14 cellular contexts compared by ENCODE assay signal in the genomic region with DNA sequence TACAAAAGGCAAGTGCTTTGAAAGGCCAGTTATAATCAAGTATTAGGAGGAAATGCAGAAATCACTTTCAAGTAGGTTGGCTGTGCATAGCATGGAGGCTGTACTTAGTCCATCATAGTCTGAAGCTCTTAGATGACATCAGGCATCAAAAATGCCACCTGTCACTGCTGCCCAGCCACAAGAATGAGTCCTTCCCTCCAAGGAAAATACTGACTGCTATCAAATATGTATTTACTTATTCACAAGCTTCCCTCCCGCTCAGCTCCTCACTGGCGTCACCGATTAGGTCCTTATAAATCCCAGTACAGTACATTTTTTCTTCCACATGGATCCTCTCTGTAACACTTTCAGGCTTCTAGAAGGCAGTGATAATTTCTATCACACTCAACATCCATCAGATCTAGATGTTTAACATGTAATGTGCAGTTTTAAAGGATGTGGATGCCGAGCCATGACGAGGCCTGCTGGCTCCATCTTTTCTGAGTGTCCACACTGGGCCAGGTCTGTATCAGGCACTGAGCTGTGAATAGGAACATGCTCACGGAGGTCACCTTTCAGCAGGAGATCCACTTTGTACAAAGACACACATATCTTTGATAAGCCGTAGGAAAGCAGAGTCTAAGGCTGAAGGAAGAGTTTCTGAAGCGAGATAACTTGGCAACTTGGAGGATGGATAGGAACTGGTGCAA.
DNase-seq lines count a peak whose midpoint lies in the region; ATAC-seq, FAIRE-seq and TF ChIP-seq lines count a peak whose summit lies in the region.
"Had no signal": no experiment of that assay in that cellular context is flagged by ENCODE, and none has a peak within 500 bp of the region (broad histone marks: within the 10 kb centered on the region; RNA-seq: fewer than 3 reads in every experiment).

No MANE protein-coding gene starts in this region.

- POLR2A ChIA-PET in SK-N-SH (lab: Yijun Ruan, JAX): no interaction called here
- POLR2A ChIA-PET in activated CD4-positive, alpha-beta T cell treated with anti-CD3 and anti-CD28 coated beads, Interleukin-2, amount 10 ng/mL, durations not matched to agents 7 days and 5 days (lab: Charles Lee): no interaction called here

- H3K79me2 ChIP-seq in SK-N-SH (ENCODE audit: insufficient read depth) (no peaks in the 10 kb centered on the region), keratinocyte (ENCODE audit: control insufficient read depth, insufficient read depth, low read length) (no peaks in the 10 kb centered on the region)

- no peak; the same call in 2 of the 3 replicates for ATAC-seq in SK-N-SH treated with all-trans-retinoic acid at 6 μM for 48 hours

- H3K4me2 ChIP-seq in SK-N-SH (peak overlapping the region; percentile 29), keratinocyte (ENCODE audit: control insufficient read depth, extremely low read depth, insufficient read depth, low read depth, low read length) (no peak overlapping the region)

- H3K4me1 ChIP-seq in SK-N-SH (ENCODE audit: control insufficient read depth in 1 of 2, insufficient read depth in 2 of 2, low read depth in 1 of 2, low read length in 1 of 2) (peaks cover 0 to 38% of the 10 kb centered on the region in 2 experiments; a peak in 3 of 4 replicates), keratinocyte (ENCODE audit: control insufficient read depth, extremely low read depth, insufficient read depth, low read length) (peaks cover 4% of the 10 kb centered on the region)

- no peak overlapping the region for H3K4me3 ChIP-seq in SK-N-SH (ENCODE audit: low read depth in 2 of 2, low read length in 1 of 2)
- no peak overlapping the region for H3K4me3 ChIP-seq in coronary artery
- H3K4me3 ChIP-seq in keratinocyte (ENCODE audit: control insufficient read depth in 2 of 3, extremely low read depth in 1 of 3, insufficient read depth in 2 of 3, low read depth in 1 of 3, low read length in 3 of 3): no peak overlapping the region
- H3K4me3 ChIP-seq: gastrocnemius medialis had no signal

- H2AFZ ChIP-seq in SK-N-SH (ENCODE audit: low read depth) (no peak overlapping the region), keratinocyte (ENCODE audit: control insufficient read depth, low read length) (no peak overlapping the region)

- dilution Hi-C loops in keratinocyte (cut with MboI; ENCODE audit: extremely low pct_ligation_motif_present, low sequenced_read_pairs): no loop called here

- no peak overlapping the region for H3K4me3 Mint-ChIP-seq in activated CD4-positive, alpha-beta T cell treated with anti-CD3 and anti-CD28 coated beads, Interleukin-2, amount 10 ng/mL, durations not matched to agents 7 days and 5 days
- H3K4me3 Mint-ChIP-seq: HFFc6 had no signal

- H3K27ac ChIP-seq in SK-N-SH (ENCODE audit: low read depth in 2 of 2, low read length in 1 of 2) (peak overlapping the region in 1 of 2 experiments; percentile 49; a peak in 2 of 4 replicates), coronary artery (peak overlapping the region; percentile 30 to 76), keratinocyte (ENCODE audit: control insufficient read depth, insufficient read depth, low read length) (no peak overlapping the region)
- H3K27ac ChIP-seq: gastrocnemius medialis had no signal

- H3K9me1 ChIP-seq in keratinocyte (ENCODE audit: control insufficient read depth, extremely low read depth, insufficient read depth, low read length): no peaks in the 10 kb centered on the region

- H3K9me2 ChIP-seq in SK-N-SH: no peaks in the 10 kb centered on the region

- no peaks in the 10 kb centered on the region for H3K9me3 Mint-ChIP-seq in activated CD4-positive, alpha-beta T cell treated with anti-CD3 and anti-CD28 coated beads, Interleukin-2, amount 10 ng/mL, durations not matched to agents 7 days and 5 days
- H3K9me3 Mint-ChIP-seq: HFFc6, naive B cell had no signal

- no peak for TF ChIP-seq RAD21 in SK-N-SH (IDR thresholded peaks at IDR 0.05; ENCODE audit: low read length)

- DNase-seq in SK-N-SH: no peak
- no peak for DNase-seq in coronary artery (ENCODE audit: low spot score)
- DNase-seq in keratinocyte (ENCODE audit: low read depth, low spot score): no peak
- peak; percentile 77 for DNase-seq in urothelium cell line (ENCODE audit: low spot score)
- no peak for DNase-seq in amygdala (lab: John Stamatoyannopoulos, UW)
- DNase-seq in effector CD8-positive, alpha-beta T cell (lab: John Stamatoyannopoulos, UW): no peak
- no peak for DNase-seq in activated CD4-positive, alpha-beta T cell treated with anti-CD3 and anti-CD28 coated beads, Interleukin-2, amount 10 ng/mL, durations not matched to agents 7 days and 5 days
- DNase-seq: 8988T; activated CD4-positive, CD25-positive, alpha-beta regulatory T cell; gastrocnemius medialis; HFFc6; naive B cell; NCI-H2171 had no signal

- no peaks in the 10 kb centered on the region for H3K36me3 ChIP-seq in SK-N-SH (replicated peaks in 1 of 2; ENCODE audit: control insufficient read depth in 1 of 2, insufficient read depth in 2 of 2, low read length in 1 of 2)
- H3K36me3 ChIP-seq in keratinocyte (ENCODE audit: control insufficient read depth in 2 of 2, extremely low read depth in 1 of 2, insufficient read depth in 2 of 2, low read length in 2 of 2): no peaks in the 10 kb centered on the region
- H3K36me3 ChIP-seq: gastrocnemius medialis had no signal

- H3F3A ChIP-seq in SK-N-SH (replicated peaks; ENCODE audit: insufficient read depth): peaks cover 51% of the 10 kb centered on the region

- H4K20me1 ChIP-seq in SK-N-SH (ENCODE audit: insufficient read depth) (no peaks in the 10 kb centered on the region), keratinocyte (ENCODE audit: control insufficient read depth, extremely low read depth, insufficient read depth, low read length) (no peaks in the 10 kb centered on the region)

- no peak for TF ChIP-seq EP300 in SK-N-SH (IDR thresholded peaks at IDR 0.05; ENCODE audit: borderline replicate concordance in 1 of 2, low read depth in 1 of 2, low read length in 1 of 2)

- peak overlapping the region; percentile 19; the same call in 1 of the 2 replicates for H3K9ac ChIP-seq in SK-N-SH
- H3K9ac ChIP-seq in keratinocyte (ENCODE audit: control insufficient read depth, extremely low read depth, insufficient read depth, low read length): no peak overlapping the region

- no peaks in the 10 kb centered on the region for H3K36me3 Mint-ChIP-seq in activated CD4-positive, alpha-beta T cell treated with anti-CD3 and anti-CD28 coated beads, Interleukin-2, amount 10 ng/mL, durations not matched to agents 7 days and 5 days (ENCODE audit: low read depth)
- H3K36me3 Mint-ChIP-seq: naive B cell had no signal

- peak; percentile 43 for FAIRE-seq in keratinocyte (lab: Jason Lieb, UNC)
- no peak for FAIRE-seq in urothelium cell line (lab: Jason Lieb, UNC)

- H3K27me3 Mint-ChIP-seq in activated CD4-positive, alpha-beta T cell treated with anti-CD3 and anti-CD28 coated beads, Interleukin-2, amount 10 ng/mL, durations not matched to agents 7 days and 5 days: peaks cover 18% of the 10 kb centered on the region

- WGBS in SK-N-SH (ENCODE audit: low lambda C conversion rate): 88% methylated on average over 8 of the region's 8 CpGs

- no peaks in the 10 kb centered on the region for H3K4me1 Mint-ChIP-seq in activated CD4-positive, alpha-beta T cell treated with anti-CD3 and anti-CD28 coated beads, Interleukin-2, amount 10 ng/mL, durations not matched to agents 7 days and 5 days
- H3K4me1 Mint-ChIP-seq: naive B cell had no signal

- H3K27me3 ChIP-seq in SK-N-SH (ENCODE audit: insufficient read depth) (no peaks in the 10 kb centered on the region), keratinocyte (ENCODE audit: control insufficient read depth, extremely low read depth, insufficient read depth, low read length) (no peaks in the 10 kb centered on the region)
- H3K27me3 ChIP-seq: gastrocnemius medialis had no signal

- H3K27ac Mint-ChIP-seq in activated CD4-positive, alpha-beta T cell treated with anti-CD3 and anti-CD28 coated beads, Interleukin-2, amount 10 ng/mL, durations not matched to agents 7 days and 5 days: no peak overlapping the region
- H3K27ac Mint-ChIP-seq: HFFc6, naive B cell had no signal

- CTCF ChIA-PET in SK-N-SH (lab: Yijun Ruan, JAX): interaction anchor here (1.2 to 1.4 kb wide), 3 partner anchors 75 to 392 kb away, joined by 3 read pairs; no protein-coding TSS in a partner anchor
- CTCF ChIA-PET in activated CD4-positive, alpha-beta T cell treated with anti-CD3 and anti-CD28 coated beads, Interleukin-2, amount 10 ng/mL, durations not matched to agents 7 days and 5 days (lab: Charles Lee): interaction anchor here (1.2 to 1.3 kb wide), 2 partner anchors 10 to 16 kb away, joined by 3 read pairs; no protein-coding TSS in a partner anchor

- no peak for TF ChIP-seq CTCF in SK-N-SH (IDR thresholded peaks at IDR 0.05)
- TF ChIP-seq CTCF in coronary artery (IDR thresholded peaks at IDR 0.05): no peak
- no peak for TF ChIP-seq CTCF in keratinocyte (optimal IDR thresholded peaks at IDR 0.05 in 1 of 3, IDR thresholded peaks at IDR 0.05 in 1 of 3, conservative IDR thresholded peaks at IDR 0.05 in 1 of 3; ENCODE audit: extremely low read depth in 1 of 3, insufficient read depth in 2 of 3, low read length in 3 of 3)

- H3K9me3 ChIP-seq in SK-N-SH: no peaks in the 10 kb centered on the region
- no peaks in the 10 kb centered on the region for H3K9me3 ChIP-seq in keratinocyte (ENCODE audit: control insufficient read depth, low read depth, low read length)
- H3K9me3 ChIP-seq: gastrocnemius medialis had no signal

TF ChIP-seq in SK-N-SH, 30 proteins besides CTCF, POLR2A, EP300 and RAD21 (continues in another document):
- TF ChIP-seq ELF1 (IDR thresholded peaks at IDR 0.05): no peak
- no peak for TF ChIP-seq MEF2A (IDR thresholded peaks at IDR 0.05; ENCODE audit: borderline replicate concordance, low read depth)
- TF ChIP-seq RCOR1 (IDR thresholded peaks at IDR 0.05; ENCODE audit: low read length): no peak
- TF ChIP-seq TAF1 (IDR thresholded peaks at IDR 0.05; ENCODE audit: borderline replicate concordance, low read depth, low read length): no peak
- no peak for TF ChIP-seq FOXJ3 (CRISPR knock-in tag; IDR thresholded peaks at IDR 0.05)
- peak; percentile 55 for TF ChIP-seq TCF12 (IDR thresholded peaks at IDR 0.05)
- TF ChIP-seq CHD2 (IDR thresholded peaks at IDR 0.05; ENCODE audit: low read length, partially characterized antibody): no peak
- TF ChIP-seq FOSL2 (IDR thresholded peaks at IDR 0.05; ENCODE audit: borderline replicate concordance, low read depth): peak; percentile 29; the same call in 1 of the 2 replicates

TF ChIP-seq in SK-N-SH treated with all-trans-retinoic acid at 6 μM for 48 hours, 23 proteins besides CTCF, POLR2A, EP300 and RAD21 (continues in another document):
- TF ChIP-seq ZFP3 (CRISPR knock-in tag; IDR thresholded peaks at IDR 0.05) (no peak), TOX (CRISPR knock-in tag; IDR thresholded peaks at IDR 0.05; ENCODE audit: borderline replicate concordance) (no peak)
